Comparison of ENCODE assay signal across 8 cellular contexts in genomic region chr17:80866050-80866793, GRCh38.
DNase-seq lines count a peak whose midpoint lies in the region; ATAC-seq and TF ChIP-seq lines count a peak whose summit lies in the region.

No MANE protein-coding gene starts in this region.

- H4K20me1 ChIP-seq in GM23338 (replicated peaks; ENCODE audit: insufficient read depth): no peaks in the 10 kb centered on the region

- H3K4me3 ChIP-seq in GM23338 (no peak overlapping the region), lung (no peak overlapping the region)

- no peaks in the 10 kb centered on the region for H3F3A ChIP-seq in GM23338 (replicated peaks; ENCODE audit: low read depth)

- H3K27ac Mint-ChIP-seq in GM23338: no peak overlapping the region

- ATAC-seq in GM23338 (peak; percentile 82), lung (ENCODE audit: insufficient read depth, low FRiP score) (peak; percentile 72), GM21737 (IDR thresholded peaks at IDR 0.05; ENCODE audit: unreplicated experiment) (no peak)

- 17% methylated on average over 8 of the region's 8 CpGs for WGBS in lung, 2 donors

- H3K9me2 ChIP-seq in GM23338 (ENCODE audit: insufficient read depth): no peaks in the 10 kb centered on the region; the same call in 1 of the 2 replicates

- no peak overlapping the region for H3K4me3 Mint-ChIP-seq in GM23338

- H3K36me3 ChIP-seq in GM23338 (ENCODE audit: insufficient read depth) (no peaks in the 10 kb centered on the region), lung (ENCODE audit: control insufficient read depth in 2 of 2, insufficient read depth in 2 of 2, low read length in 2 of 2) (peaks cover 0 to 1% of the 10 kb centered on the region in 2 donors)

- in situ Hi-C loops in ACHN (cut with HindIII; ENCODE audit: low pct_ligation_motif_present, low pct_unique_long_range_greater_than_20kb, low sequenced_read_pairs): no loop called here

- no peaks in the 10 kb centered on the region for H3K79me2 ChIP-seq in GM23338 (replicated peaks; ENCODE audit: insufficient read depth)

- H3K36me3 Mint-ChIP-seq in GM23338 (ENCODE audit: low read depth): peaks cover 12% of the 10 kb centered on the region; the same call in 1 of the 3 replicates

- TF ChIP-seq CTCF in GM23338 (conservative IDR thresholded peaks at IDR 0.05; ENCODE audit: low read depth in 2 of 2): peak; percentile 65 to 71
- peak; percentile 39 for TF ChIP-seq CTCF in lung (IDR thresholded peaks at IDR 0.05; ENCODE audit: control extremely low read depth, extremely low read depth)

- H3K27ac ChIP-seq in GM23338 (ENCODE audit: low read depth): no peak overlapping the region
- H3K27ac ChIP-seq in lung (ENCODE audit: low read depth in 1 of 2, low read length in 1 of 2): no peak overlapping the region

- H3K4me1 ChIP-seq in GM23338 (ENCODE audit: insufficient read depth) (0 out of 2 replicates have a peak, but pooled peaks cover 2% of the 10 kb centered on the region), lung (ENCODE audit: control insufficient read depth in 2 of 2, insufficient read depth in 2 of 2, low read length in 2 of 2) (no peaks in the 10 kb centered on the region)

- peaks cover 0 to 2% of the 10 kb centered on the region in 2 donors for H3K9me3 ChIP-seq in lung (ENCODE audit: control insufficient read depth in 2 of 2, insufficient read depth in 1 of 2, low read length in 1 of 2)

- H3K9me3 Mint-ChIP-seq in GM23338: no peaks in the 10 kb centered on the region

- peaks cover 2% of the 10 kb centered on the region for H3K27me3 Mint-ChIP-seq in GM23338 (ENCODE audit: insufficient read depth, low read depth, poor library complexity)

- peaks cover 26% of the 10 kb centered on the region for H3K4me1 Mint-ChIP-seq in GM23338

- DNase-seq in ACHN: peak; percentile 75
- peak; percentile 77 for DNase-seq in GM23338 (ENCODE audit: low spot score)
- DNase-seq in NCI-H510A treated with DMSO at 0.1 percent for 48 hours (lab: John Stamatoyannopoulos, UW): peak; percentile 27
- DNase-seq in activated CD4-positive, alpha-beta T cell treated with anti-CD3 and anti-CD28 coated beads for 48 hours: peak; percentile 87
- DNase-seq in dermis blood vessel endothelial cell: peak; percentile 86
- peak; percentile 65 for DNase-seq in lung (ENCODE audit: low spot score)
- peak; percentile 30 to 41 for DNase-seq in stimulated activated CD8-positive, alpha-beta memory T cell treated with anti-CD3 and anti-CD28 coated beads, Interleukin-4, amount 100 ng/mL, for 1 hour (ENCODE audit: low read depth in 2 of 2, low spot score in 1 of 2)

- H3K27me3 ChIP-seq in GM23338 (ENCODE audit: insufficient read depth): no peaks in the 10 kb centered on the region
- no peaks in the 10 kb centered on the region for H3K27me3 ChIP-seq in lung (ENCODE audit: control insufficient read depth, insufficient read depth)

- H2AFZ ChIP-seq in GM23338: no peak overlapping the region

- no peak overlapping the region for H3K4me2 ChIP-seq in GM23338

TF ChIP-seq in GM23338, 12 proteins besides CTCF, POLR2A, EP300 and RAD21:
- no peak for TF ChIP-seq STAT1 (IDR thresholded peaks at IDR 0.05; ENCODE audit: unreplicated experiment)
- no peak for TF ChIP-seq ZNF114 (CRISPR knock-in tag; IDR thresholded peaks at IDR 0.05)
- TF ChIP-seq, protein P1, sequence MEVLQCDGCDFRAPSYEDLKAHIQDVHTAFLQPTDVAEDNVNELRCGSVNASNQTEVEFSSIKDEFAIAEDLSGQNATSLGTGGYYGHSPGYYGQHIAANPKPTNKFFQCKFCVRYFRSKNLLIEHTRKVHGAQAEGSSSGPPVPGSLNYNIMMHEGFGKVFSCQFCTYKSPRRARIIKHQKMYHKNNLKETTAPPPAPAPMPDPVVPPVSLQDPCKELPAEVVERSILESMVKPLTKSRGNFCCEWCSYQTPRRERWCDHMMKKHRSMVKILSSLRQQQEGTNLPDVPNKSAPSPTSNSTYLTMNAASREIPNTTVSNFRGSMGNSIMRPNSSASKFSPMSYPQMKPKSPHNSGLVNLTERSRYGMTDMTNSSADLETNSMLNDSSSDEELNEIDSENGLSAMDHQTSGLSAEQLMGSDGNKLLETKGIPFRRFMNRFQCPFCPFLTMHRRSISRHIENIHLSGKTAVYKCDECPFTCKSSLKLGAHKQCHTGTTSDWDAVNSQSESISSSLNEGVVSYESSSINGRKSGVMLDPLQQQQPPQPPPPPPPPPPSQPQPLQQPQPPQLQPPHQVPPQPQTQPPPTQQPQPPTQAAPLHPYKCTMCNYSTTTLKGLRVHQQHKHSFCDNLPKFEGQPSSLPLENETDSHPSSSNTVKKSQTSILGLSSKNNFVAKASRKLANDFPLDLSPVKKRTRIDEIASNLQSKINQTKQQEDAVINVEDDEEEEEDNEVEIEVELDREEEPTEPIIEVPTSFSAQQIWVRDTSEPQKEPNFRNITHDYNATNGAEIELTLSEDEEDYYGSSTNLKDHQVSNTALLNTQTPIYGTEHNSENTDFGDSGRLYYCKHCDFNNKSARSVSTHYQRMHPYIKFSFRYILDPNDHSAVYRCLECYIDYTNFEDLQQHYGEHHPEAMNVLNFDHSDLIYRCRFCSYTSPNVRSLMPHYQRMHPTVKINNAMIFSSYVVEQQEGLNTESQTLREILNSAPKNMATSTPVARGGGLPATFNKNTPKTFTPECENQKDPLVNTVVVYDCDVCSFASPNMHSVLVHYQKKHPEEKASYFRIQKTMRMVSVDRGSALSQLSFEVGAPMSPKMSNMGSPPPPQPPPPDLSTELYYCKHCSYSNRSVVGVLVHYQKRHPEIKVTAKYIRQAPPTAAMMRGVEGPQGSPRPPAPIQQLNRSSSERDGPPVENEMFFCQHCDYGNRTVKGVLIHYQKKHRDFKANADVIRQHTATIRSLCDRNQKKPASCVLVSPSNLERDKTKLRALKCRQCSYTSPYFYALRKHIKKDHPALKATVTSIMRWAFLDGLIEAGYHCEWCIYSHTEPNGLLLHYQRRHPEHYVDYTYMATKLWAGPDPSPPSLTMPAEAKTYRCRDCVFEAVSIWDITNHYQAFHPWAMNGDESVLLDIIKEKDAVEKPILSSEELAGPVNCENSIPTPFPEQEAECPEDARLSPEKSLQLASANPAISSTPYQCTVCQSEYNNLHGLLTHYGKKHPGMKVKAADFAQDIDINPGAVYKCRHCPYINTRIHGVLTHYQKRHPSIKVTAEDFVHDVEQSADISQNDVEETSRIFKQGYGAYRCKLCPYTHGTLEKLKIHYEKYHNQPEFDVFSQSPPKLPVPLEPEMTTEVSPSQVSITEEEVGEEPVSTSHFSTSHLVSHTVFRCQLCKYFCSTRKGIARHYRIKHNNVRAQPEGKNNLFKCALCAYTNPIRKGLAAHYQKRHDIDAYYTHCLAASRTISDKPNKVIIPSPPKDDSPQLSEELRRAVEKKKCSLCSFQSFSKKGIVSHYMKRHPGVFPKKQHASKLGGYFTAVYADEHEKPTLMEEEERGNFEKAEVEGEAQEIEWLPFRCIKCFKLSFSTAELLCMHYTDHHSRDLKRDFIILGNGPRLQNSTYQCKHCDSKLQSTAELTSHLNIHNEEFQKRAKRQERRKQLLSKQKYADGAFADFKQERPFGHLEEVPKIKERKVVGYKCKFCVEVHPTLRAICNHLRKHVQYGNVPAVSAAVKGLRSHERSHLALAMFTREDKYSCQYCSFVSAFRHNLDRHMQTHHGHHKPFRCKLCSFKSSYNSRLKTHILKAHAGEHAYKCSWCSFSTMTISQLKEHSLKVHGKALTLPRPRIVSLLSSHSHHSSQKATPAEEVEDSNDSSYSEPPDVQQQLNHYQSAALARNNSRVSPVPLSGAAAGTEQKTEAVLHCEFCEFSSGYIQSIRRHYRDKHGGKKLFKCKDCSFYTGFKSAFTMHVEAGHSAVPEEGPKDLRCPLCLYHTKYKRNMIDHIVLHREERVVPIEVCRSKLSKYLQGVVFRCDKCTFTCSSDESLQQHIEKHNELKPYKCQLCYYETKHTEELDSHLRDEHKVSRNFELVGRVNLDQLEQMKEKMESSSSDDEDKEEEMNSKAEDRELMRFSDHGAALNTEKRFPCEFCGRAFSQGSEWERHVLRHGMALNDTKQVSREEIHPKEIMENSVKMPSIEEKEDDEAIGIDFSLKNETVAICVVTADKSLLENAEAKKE (CRISPR knock-in tag; IDR thresholded peaks at IDR 0.05): no peak
- no peak for TF ChIP-seq ZNF331 (CRISPR knock-in tag; IDR thresholded peaks at IDR 0.05; ENCODE audit: low read depth)

Comparison
In these comparisons a context has a peak if more than half of its experiments do, and no peak if none do; other contexts are left out.
1. DNase-seq: peak in every context shown above with its lines; median percentile 87 in activated CD4-positive, alpha-beta T cell treated with anti-CD3 and anti-CD28 coated beads for 48 hours; 86 in dermis blood vessel endothelial cell; 77 in GM23338; 75 in ACHN; 65 in lung; 36 in stimulated activated CD8-positive, alpha-beta memory T cell treated with anti-CD3 and anti-CD28 coated beads, Interleukin-4, amount 100 ng/mL, for 1 hour; 27 in NCI-H510A treated with DMSO at 0.1 percent for 48 hours.